30 cellular contexts compared by ENCODE assay signal in genomic region chr17:43378766-43379165, GRCh38.
"Had no signal": no experiment of that assay in that cellular context is flagged by ENCODE, and none has a peak within 500 bp of the region (broad histone marks: within the 10 kb centered on the region; RNA-seq: fewer than 3 reads in every experiment).

No MANE protein-coding gene starts in this region.

- H3K4me3 Mint-ChIP-seq: naive B cell; natural killer cell; nephron; neural progenitor cell; stimulated activated effector memory CD8-positive, alpha-beta T cell treated with anti-CD3 and anti-CD28 coated beads, Interleukin-12 subunit alpha, Interleukin-12 subunit beta, amount 100 ng/mL, for 72 hours; stimulated activated naive CD8-positive, alpha-beta T cell treated with anti-CD3 and anti-CD28 coated beads, Interleukin-15, amount 100 ng/mL, for 72 hours had no signal

- ATAC-seq: natural killer cell; psoas muscle; right cardiac atrium; right lobe of liver; stimulated activated effector memory CD8-positive, alpha-beta T cell treated with anti-CD3 and anti-CD28 coated beads, Interleukin-12 subunit alpha, Interleukin-12 subunit beta, amount 100 ng/mL, for 72 hours; stimulated activated naive CD8-positive, alpha-beta T cell treated with anti-CD3 and anti-CD28 coated beads, Interleukin-15, amount 100 ng/mL, for 72 hours; stimulated activated naive CD8-positive, alpha-beta T cell treated with anti-CD3 and anti-CD28 coated beads, Interleukin-15, Interleukin-2, amounts not matched to agents 100 U/mL and 50 U/mL, for 24 hours had no signal

- FAIRE-seq: small intestine had no signal

- H3K4me1 ChIP-seq: neural progenitor cell, parathyroid adenoma, psoas muscle, sigmoid colon, suprapubic skin, tibial nerve, upper lobe of left lung, uterus had no signal

- H3K4me1 Mint-ChIP-seq: nephron had no signal

- H3K79me2 ChIP-seq: parathyroid adenoma had no signal

- H3K36me3 Mint-ChIP-seq: natural killer cell; neural progenitor cell; stimulated activated effector memory CD8-positive, alpha-beta T cell treated with anti-CD3 and anti-CD28 coated beads, Interleukin-12 subunit alpha, Interleukin-12 subunit beta, amount 100 ng/mL, for 72 hours had no signal

- H3K36me3 ChIP-seq: neural progenitor cell, ovary, right lobe of liver, sigmoid colon, suprapubic skin, thoracic aorta, thyroid gland, tibial nerve, upper lobe of left lung, uterus had no signal

- DNase-seq: naive B cell; natural killer cell; occipital lobe; posterior cingulate gyrus; psoas muscle; right cardiac atrium; sigmoid colon; small intestine; stimulated activated CD4-positive, alpha-beta T cell treated with anti-CD3 and anti-CD28 coated beads, Interleukin-15, amount 100 ng/mL, for 24 hours; stimulated activated CD4-positive, alpha-beta T cell treated with anti-CD3 and anti-CD28 coated beads, Interleukin-2, amount 100 ng/mL, for 24 hours; stimulated activated CD4-positive, alpha-beta T cell treated with anti-CD3 and anti-CD28 coated beads, Interleukin-2, amount 100 ng/mL, for 48 hours; stimulated activated CD4-positive, alpha-beta T cell treated with anti-CD3 and anti-CD28 coated beads, Interleukin-4, amount 100 ng/mL, for 24 hours; stimulated activated naive CD4-positive, alpha-beta T cell; stimulated activated naive CD8-positive, alpha-beta T cell treated with anti-CD3 and anti-CD28 coated beads, Interleukin-15, amount 100 ng/mL, for 72 hours; stimulated activated naive CD8-positive, alpha-beta T cell treated with anti-CD3 and anti-CD28 coated beads, Interleukin-15, Interleukin-2, amounts not matched to agents 100 U/mL and 50 U/mL, for 24 hours; substantia nigra; thyroid gland; trophoblast cell; uterus had no signal

- H2AFZ ChIP-seq: neural progenitor cell, parathyroid adenoma had no signal

- H3K4me2 ChIP-seq: neural progenitor cell had no signal

- H3K27me3 Mint-ChIP-seq: naive B cell; progenitor cell of endocrine pancreas; stimulated activated naive CD8-positive, alpha-beta T cell treated with anti-CD3 and anti-CD28 coated beads, Interleukin-15, amount 100 ng/mL, for 72 hours had no signal

- H3K9ac ChIP-seq: neural progenitor cell, parathyroid adenoma had no signal

- H3K27ac ChIP-seq: neural progenitor cell, ovary, parathyroid adenoma, psoas muscle, right lobe of liver, sigmoid colon, suprapubic skin, thoracic aorta, thyroid gland, tibial nerve, upper lobe of left lung, uterus had no signal

- H3K27me3 ChIP-seq: neural progenitor cell, ovary, right lobe of liver, sigmoid colon, suprapubic skin, thyroid gland, tibial nerve, upper lobe of left lung, uterus had no signal

- H3K27ac Mint-ChIP-seq: natural killer cell; nephron; neural progenitor cell; progenitor cell of endocrine pancreas; stimulated activated effector memory CD8-positive, alpha-beta T cell treated with anti-CD3 and anti-CD28 coated beads, Interleukin-12 subunit alpha, Interleukin-12 subunit beta, amount 100 ng/mL, for 72 hours; stimulated activated naive CD8-positive, alpha-beta T cell treated with anti-CD3 and anti-CD28 coated beads, Interleukin-15, amount 100 ng/mL, for 72 hours had no signal

- H3K4me3 ChIP-seq: neural progenitor cell, ovary, psoas muscle, right lobe of liver, sigmoid colon, suprapubic skin, thoracic aorta, thyroid gland, tibial nerve, upper lobe of left lung, uterus had no signal

- H3K9me3 ChIP-seq: ovary, psoas muscle, suprapubic skin, thoracic aorta, thyroid gland, uterus had no signal
